25 cellular contexts compared by ENCODE assay signal in genomic region chr19:10088949-10089554, GRCh38. TPM values are rescaled to one million over a fixed set of nuclear protein-coding genes. Genes with fewer than 3 reads are reported as not detected.
DNase-seq lines count a peak whose midpoint lies in the region; ATAC-seq, FAIRE-seq and TF ChIP-seq lines count a peak whose summit lies in the region.
"Had no signal": no experiment of that assay in that cellular context is flagged by ENCODE, and none has a peak within 500 bp of the region (broad histone marks: within the 10 kb centered on the region; RNA-seq: fewer than 3 reads in every experiment).

No MANE protein-coding gene starts in this region.

- TF ChIP-seq CTCF in activated CD8-positive, alpha-beta T cell treated with anti-CD3 and anti-CD28 coated beads for 36 hours (IDR thresholded peaks at IDR 0.05): no peak
- TF ChIP-seq CTCF in liver (IDR thresholded peaks at IDR 0.05; ENCODE audit: low read depth, low read length, missing input control) (no peak), GM13976 (IDR thresholded peaks at IDR 0.05; ENCODE audit: borderline replicate concordance, control extremely low read depth, extremely low read depth, insufficient read depth, missing control alignments) (no peak)

- DNase-seq in activated T-cell treated with anti-CD3 and anti-CD28 coated beads, Interleukin-2, amount 50 U/mL, for 72 hours: no peak
- DNase-seq in activated T-cell treated with anti-CD3 and anti-CD28 coated beads, Interleukin-2, amount 50 U/mL, for 48 hours: no peak
- DNase-seq in GM12891 (ENCODE audit: insufficient read length, low spot score) (no peak), erythroblast (lab: John Stamatoyannopoulos, UW) (no peak), GM13976 (ENCODE audit: low spot score) (no peak)
- no peak for DNase-seq in activated CD8-positive, alpha-beta T cell treated with anti-CD3 and anti-CD28 coated beads for 36 hours
- DNase-seq: BE2C, DMS53, EL, GF-D8, Kasumi-1, NCI-H1048, NCI-H1436, NCI-H2029, NCI-H2227 treated with DMSO at 0.1 percent for 48 hours, NCI-H510A, PC-9, RPMI8226, SIG-M5, SK-N-SH had no signal

- peak overlapping the region; percentile 51 to 82 for H3K27ac ChIP-seq in liver (ENCODE audit: low read depth in 1 of 2, low read length in 2 of 2)
- H3K27ac ChIP-seq: PC-9 had no signal

- H3K36me3 ChIP-seq in liver (ENCODE audit: control insufficient read depth in 4 of 4, insufficient read depth in 3 of 4, low read depth in 1 of 4, low read length in 3 of 4): peaks cover 14 to 33% (median 25%) of the 10 kb centered on the region in 4 donors
- H3K36me3 ChIP-seq: BE2C had no signal

- H3K27me3 Mint-ChIP-seq in activated T-cell treated with anti-CD3 and anti-CD28 coated beads, Interleukin-2, amount 50 U/mL, for 72 hours (ENCODE audit: low read depth): no peaks in the 10 kb centered on the region
- H3K27me3 Mint-ChIP-seq in activated CD8-positive, alpha-beta T cell treated with anti-CD3 and anti-CD28 coated beads for 36 hours: no peaks in the 10 kb centered on the region

- H3K4me3 ChIP-seq in liver (ENCODE audit: low read depth in 1 of 3, low read length in 3 of 3): peak overlapping the region in 1 of 3 donors; percentile 4
- H3K4me3 ChIP-seq: PC-9 had no signal

- no peaks in the 10 kb centered on the region for H3K9me3 ChIP-seq in liver (ENCODE audit: control insufficient read depth in 4 of 4, low read length in 3 of 4)
- H3K9me3 ChIP-seq: BE2C, SK-N-SH had no signal

- WGBS in liver: 93% methylated on average over 6 of the region's 6 CpGs

- intact Hi-C loops in activated CD8-positive, alpha-beta T cell treated with anti-CD3 and anti-CD28 coated beads for 36 hours (cut with micrococcal nuclease): no loop called here

- in situ Hi-C loops in GM13976 (cut with MboI; ENCODE audit: low sequenced_read_pairs, unreplicated experiment): no loop called here

- ATAC-seq in activated T-cell treated with anti-CD3 and anti-CD28 coated beads, Interleukin-2, amount 50 U/mL, for 72 hours (replicated peaks in 1 of 2): no peak
- no peak for ATAC-seq in activated CD8-positive, alpha-beta T cell treated with anti-CD3 and anti-CD28 coated beads for 36 hours
- ATAC-seq in GM18870 (IDR thresholded peaks at IDR 0.05; ENCODE audit: unreplicated experiment): no peak

- peaks cover 7 to 11% of the 10 kb centered on the region in 2 donors for H3K36me3 Mint-ChIP-seq in activated T-cell treated with anti-CD3 and anti-CD28 coated beads, Interleukin-2, amount 50 U/mL, for 72 hours (ENCODE audit: insufficient read depth in 2 of 2)
- H3K36me3 Mint-ChIP-seq in activated CD8-positive, alpha-beta T cell treated with anti-CD3 and anti-CD28 coated beads for 36 hours (ENCODE audit: low read depth): peaks cover 42% of the 10 kb centered on the region

- CTCF ChIA-PET in activated CD8-positive, alpha-beta T cell treated with anti-CD3 and anti-CD28 coated beads for 36 hours (lab: Charles Lee): no interaction called here

- H3K4me1 Mint-ChIP-seq in activated T-cell treated with anti-CD3 and anti-CD28 coated beads, Interleukin-2, amount 50 U/mL, for 72 hours (ENCODE audit: low read depth): peaks cover 14% of the 10 kb centered on the region
- H3K4me1 Mint-ChIP-seq in activated CD8-positive, alpha-beta T cell treated with anti-CD3 and anti-CD28 coated beads for 36 hours (ENCODE audit: low read depth): peaks cover 13% of the 10 kb centered on the region

- no peak overlapping the region for H3K4me3 Mint-ChIP-seq in activated T-cell treated with anti-CD3 and anti-CD28 coated beads, Interleukin-2, amount 50 U/mL, for 72 hours
- no peak overlapping the region for H3K4me3 Mint-ChIP-seq in activated CD8-positive, alpha-beta T cell treated with anti-CD3 and anti-CD28 coated beads for 36 hours

- H3K27me3 ChIP-seq in liver (ENCODE audit: control insufficient read depth in 4 of 4, insufficient read depth in 4 of 4, low read length in 3 of 4): no peaks in the 10 kb centered on the region

- POLR2A ChIA-PET in activated CD8-positive, alpha-beta T cell treated with anti-CD3 and anti-CD28 coated beads for 36 hours (lab: Charles Lee): interaction anchor here (1.3 to 27.0 kb wide), 2 partner anchors 11 to 26 kb away, joined by 4 to 521 read pairs; partner anchors contain the start of genes EIF3G, P2RY11 and PPAN

- H3K9me3 Mint-ChIP-seq in activated T-cell treated with anti-CD3 and anti-CD28 coated beads, Interleukin-2, amount 50 U/mL, for 72 hours: no peaks in the 10 kb centered on the region
- no peaks in the 10 kb centered on the region for H3K9me3 Mint-ChIP-seq in activated CD8-positive, alpha-beta T cell treated with anti-CD3 and anti-CD28 coated beads for 36 hours

- peak overlapping the region; percentile 29 for H3K27ac Mint-ChIP-seq in activated T-cell treated with anti-CD3 and anti-CD28 coated beads, Interleukin-2, amount 50 U/mL, for 72 hours
- H3K27ac Mint-ChIP-seq in activated CD8-positive, alpha-beta T cell treated with anti-CD3 and anti-CD28 coated beads for 36 hours: peak overlapping the region; percentile 68

- FAIRE-seq in GM12891 (lab: Jason Lieb, UNC): no peak
- FAIRE-seq: A204.1, D721Med had no signal

- no peak for TF ChIP-seq RAD21 in liver (IDR thresholded peaks at IDR 0.05)

- peaks cover 16 to 64% (median 45%) of the 10 kb centered on the region in 4 donors for H3K4me1 ChIP-seq in liver (ENCODE audit: control insufficient read depth in 4 of 4, insufficient read depth in 4 of 4, low read length in 3 of 4)
- H3K4me1 ChIP-seq: BE2C had no signal

- peak; percentile 39; the same call in 1 of the 2 replicates for TF ChIP-seq POLR2A in GM12891 (IDR thresholded peaks at IDR 0.05; ENCODE audit: low read depth, low read length)
- no peak for TF ChIP-seq POLR2A in erythroblast (IDR thresholded peaks at IDR 0.05; ENCODE audit: low read length)

- H3K9ac ChIP-seq in liver (ENCODE audit: low read depth in 1 of 2, low read length in 2 of 2): no peak overlapping the region
- H3K9ac ChIP-seq: SK-N-SH had no signal

TF ChIP-seq in GM12891, 5 proteins besides CTCF, POLR2A, EP300 and RAD21:
- TF ChIP-seq PAX5 (IDR thresholded peaks at IDR 0.05; ENCODE audit: insufficient read depth, low read length, severe bottlenecking) (no peak), TAF1 (IDR thresholded peaks at IDR 0.05; ENCODE audit: low read depth, low read length) (no peak), POU2F2 (IDR thresholded peaks at IDR 0.05; ENCODE audit: low read depth, low read length) (no peak), SPI1 (IDR thresholded peaks at IDR 0.05; ENCODE audit: low read depth, low read length) (no peak), POLR2AphosphoS5 (IDR thresholded peaks at IDR 0.05; ENCODE audit: low read depth, low read length) (no peak)
TF ChIP-seq in GM12891: peak in this region for 0.

TF ChIP-seq in liver, 16 proteins besides CTCF, POLR2A, EP300 and RAD21:
- TF ChIP-seq FOXA2 (IDR thresholded peaks at IDR 0.05) (no peak), HNF4G (IDR thresholded peaks at IDR 0.05) (no peak), YY1 (IDR thresholded peaks at IDR 0.05) (no peak), FOXA1 (IDR thresholded peaks at IDR 0.05) (no peak), HNF4A (conservative IDR thresholded peaks at IDR 0.05) (no peak), NR2F2 (IDR thresholded peaks at IDR 0.05) (no peak), ZBTB33 (IDR thresholded peaks at IDR 0.05) (no peak)

RNA-seq across cellular contexts. Expression of gene SHFL, which starts 2.9 kb away (rescaled TPM):
- 10 to 100 TPM; 55.0 to 70.4 TPM for total RNA-seq in activated T-cell treated with anti-CD3 and anti-CD28 coated beads, Interleukin-2, amount 50 U/mL, for 72 hours
- polyA plus RNA-seq in GM12891 (2012; ENCODE audit: low read depth, missing spikeins): 60.6 TPM
- 10 to 100 TPM; 45.6 to 49.5 TPM for total RNA-seq in activated CD8-positive, alpha-beta T cell treated with anti-CD3 and anti-CD28 coated beads for 36 hours
- total RNA-seq in liver: 10 to 100 TPM; 13.1 to 87.5 TPM
- 100 to 1,000 TPM in 1 of 2 donors, 10 to 100 TPM in 1; 82.0 to 104 TPM for polyA plus RNA-seq in liver

RNA-seq across cellular contexts. Expression of gene ANGPTL6, which starts 13.4 kb away (rescaled TPM):
- 10 to 100 TPM; 13.2 to 17.6 TPM for total RNA-seq in activated T-cell treated with anti-CD3 and anti-CD28 coated beads, Interleukin-2, amount 50 U/mL, for 72 hours
- polyA plus RNA-seq in GM12891 (2012; ENCODE audit: low read depth, missing spikeins): 18.1 TPM
- total RNA-seq in activated CD8-positive, alpha-beta T cell treated with anti-CD3 and anti-CD28 coated beads for 36 hours: 10 to 100 TPM; 11.8 to 12.0 TPM
- 10 to 100 TPM in 1 of 2 donors, 1 to 10 TPM in 1; 7.8 to 10.5 TPM for total RNA-seq in liver
- 10 to 100 TPM in 1 of 2 donors, 1 to 10 TPM in 1; 5.5 to 13.5 TPM for polyA plus RNA-seq in liver
- total RNA-seq: MCF 10A, PC-9 had no signal

RNA-seq across cellular contexts. Expression of gene PPAN, which starts 17.1 kb away (rescaled TPM):
- 100 to 1,000 TPM; 106 to 117 TPM for total RNA-seq in activated T-cell treated with anti-CD3 and anti-CD28 coated beads, Interleukin-2, amount 50 U/mL, for 72 hours
- 87.1 TPM for polyA plus RNA-seq in GM12891 (2012; ENCODE audit: low read depth, missing spikeins)
- 100 to 1,000 TPM; 165 to 171 TPM for total RNA-seq in activated CD8-positive, alpha-beta T cell treated with anti-CD3 and anti-CD28 coated beads for 36 hours
- 10 to 100 TPM; 10.4 to 18.1 TPM for total RNA-seq in liver
- 10 to 100 TPM; 10.1 to 20.7 TPM for polyA plus RNA-seq in liver

RNA-seq across cellular contexts. Expression of gene P2RY11, which starts 22.4 kb away (rescaled TPM):
- total RNA-seq in activated T-cell treated with anti-CD3 and anti-CD28 coated beads, Interleukin-2, amount 50 U/mL, for 72 hours: 10 to 100 TPM; 65.4 to 73.9 TPM
- 35.3 TPM for polyA plus RNA-seq in GM12891 (2012; ENCODE audit: low read depth, missing spikeins)
- total RNA-seq in activated CD8-positive, alpha-beta T cell treated with anti-CD3 and anti-CD28 coated beads for 36 hours: 10 to 100 TPM; 59.0 to 62.1 TPM
- total RNA-seq in liver: 1 to 10 TPM; 3.2 to 4.1 TPM
- polyA plus RNA-seq in liver: 1 to 10 TPM in 1 of 2 donors, under 1 TPM in 1; 0.68 to 5.3 TPM

RNA-seq across cellular contexts. Expression of gene EIF3G, which starts 30.6 kb away (rescaled TPM):
- total RNA-seq in activated T-cell treated with anti-CD3 and anti-CD28 coated beads, Interleukin-2, amount 50 U/mL, for 72 hours: 100 to 1,000 TPM; 277 to 278 TPM
- 234 TPM for polyA plus RNA-seq in GM12891 (2012; ENCODE audit: low read depth, missing spikeins)
- total RNA-seq in activated CD8-positive, alpha-beta T cell treated with anti-CD3 and anti-CD28 coated beads for 36 hours: 100 to 1,000 TPM; 275 to 286 TPM
- 10 to 100 TPM; 86.2 to 96.3 TPM for total RNA-seq in liver
- polyA plus RNA-seq in liver: 10 to 100 TPM; 71.0 to 84.4 TPM

Comparison
In these comparisons a context has a peak if more than half of its experiments do, and no peak if none do; other contexts are left out.
1. RNA of gene PPAN, which starts 17.1 kb away (total RNA-seq): 165 to 171 TPM in activated CD8-positive, alpha-beta T cell treated with anti-CD3 and anti-CD28 coated beads for 36 hours and 106 to 117 TPM in activated T-cell treated with anti-CD3 and anti-CD28 coated beads, Interleukin-2, amount 50 U/mL, for 72 hours; 10.4 to 18.1 TPM in liver; every median in the first group is over 4 times any median in the second.